14 cellular contexts compared by ENCODE assay signal in genomic region chr5:96081276-96081858, GRCh38.
DNase-seq lines count a peak whose midpoint lies in the region; TF ChIP-seq lines count a peak whose summit lies in the region.
"Had no signal": no experiment of that assay in that cellular context is flagged by ENCODE, and none has a peak within 500 bp of the region (broad histone marks: within the 10 kb centered on the region; RNA-seq: fewer than 3 reads in every experiment).

No MANE protein-coding gene starts in this region.

- peak overlapping the region; percentile 87 for H3K27ac Mint-ChIP-seq in HFFc6
- H3K27ac Mint-ChIP-seq in activated T-helper 2 cell treated with anti-CD3 and anti-CD28 coated beads, Interferon-gamma antibody, Interleukin-2, Interleukin-4, amounts not matched to agents 10 μg/mL and 5 μg/mL and 100 μg/mL, durations not matched to agents 14 hours and 24 hours and 36 hours = peak overlapping the region; percentile 54
- no peak overlapping the region for H3K27ac Mint-ChIP-seq in activated T-helper 1 cell treated with anti-CD3 and anti-CD28 coated beads, Interleukin-12 subunit alpha, Interleukin-12 subunit beta, Interleukin-2, Interleukin-4 antibody, amounts not matched to agents 30 ng/mL and 10 ng/mL and 1 ng/mL, durations not matched to agents 14 hours and 24 hours and 36 hours
- H3K27ac Mint-ChIP-seq: activated CD8-positive, alpha-beta memory T cell treated with anti-CD3 and anti-CD28 coated beads, Interleukin-2, amount 10 ng/mL, durations not matched to agents 7 days and 5 days; stimulated activated memory B cell treated with anti-CD40 and anti-IgM and Interleukin-4, amounts not matched to agents 10 μg/mL and 1 μg/mL and 100 μg/mL, for 72 hours had no signal

- intact Hi-C loops in activated T-helper 2 cell treated with anti-CD3 and anti-CD28 coated beads, Interferon-gamma antibody, Interleukin-2, Interleukin-4, amounts not matched to agents 10 μg/mL and 5 μg/mL and 100 μg/mL, durations not matched to agents 14 hours and 24 hours and 36 hours (cut with micrococcal nuclease) = no loop called here
- intact Hi-C loops in activated T-helper 1 cell treated with anti-CD3 and anti-CD28 coated beads, Interleukin-12 subunit alpha, Interleukin-12 subunit beta, Interleukin-2, Interleukin-4 antibody, amounts not matched to agents 30 ng/mL and 10 ng/mL and 1 ng/mL, durations not matched to agents 14 hours and 24 hours and 36 hours (cut with micrococcal nuclease) = no loop called here

- no peaks in the 10 kb centered on the region; the same call in 1 of the 2 replicates for H3K27me3 Mint-ChIP-seq in HFFc6 (ENCODE audit: insufficient read depth)
- no peaks in the 10 kb centered on the region for H3K27me3 Mint-ChIP-seq in activated T-helper 2 cell treated with anti-CD3 and anti-CD28 coated beads, Interferon-gamma antibody, Interleukin-2, Interleukin-4, amounts not matched to agents 10 μg/mL and 5 μg/mL and 100 μg/mL, durations not matched to agents 14 hours and 24 hours and 36 hours (ENCODE audit: low read depth)
- no peaks in the 10 kb centered on the region for H3K27me3 Mint-ChIP-seq in activated T-helper 1 cell treated with anti-CD3 and anti-CD28 coated beads, Interleukin-12 subunit alpha, Interleukin-12 subunit beta, Interleukin-2, Interleukin-4 antibody, amounts not matched to agents 30 ng/mL and 10 ng/mL and 1 ng/mL, durations not matched to agents 14 hours and 24 hours and 36 hours (ENCODE audit: insufficient read depth)
- H3K27me3 Mint-ChIP-seq: activated CD8-positive, alpha-beta memory T cell treated with anti-CD3 and anti-CD28 coated beads, Interleukin-2, amount 10 ng/mL, durations not matched to agents 7 days and 5 days had no signal

- H3K4me3 Mint-ChIP-seq in HFFc6 = no peak overlapping the region; the same call in 1 of the 2 replicates
- H3K4me3 Mint-ChIP-seq in activated T-helper 2 cell treated with anti-CD3 and anti-CD28 coated beads, Interferon-gamma antibody, Interleukin-2, Interleukin-4, amounts not matched to agents 10 μg/mL and 5 μg/mL and 100 μg/mL, durations not matched to agents 14 hours and 24 hours and 36 hours (ENCODE audit: low read depth) = no peak overlapping the region
- H3K4me3 Mint-ChIP-seq in activated T-helper 1 cell treated with anti-CD3 and anti-CD28 coated beads, Interleukin-12 subunit alpha, Interleukin-12 subunit beta, Interleukin-2, Interleukin-4 antibody, amounts not matched to agents 30 ng/mL and 10 ng/mL and 1 ng/mL, durations not matched to agents 14 hours and 24 hours and 36 hours = no peak overlapping the region
- H3K4me3 Mint-ChIP-seq: activated CD8-positive, alpha-beta memory T cell treated with anti-CD3 and anti-CD28 coated beads, Interleukin-2, amount 10 ng/mL, durations not matched to agents 7 days and 5 days; stimulated activated memory B cell treated with anti-CD40 and anti-IgM and Interleukin-4, amounts not matched to agents 10 μg/mL and 1 μg/mL and 100 μg/mL, for 72 hours had no signal

- peaks cover 82% of the 10 kb centered on the region for H3K4me1 Mint-ChIP-seq in HFFc6 (ENCODE audit: low read depth)
- H3K4me1 Mint-ChIP-seq in activated T-helper 2 cell treated with anti-CD3 and anti-CD28 coated beads, Interferon-gamma antibody, Interleukin-2, Interleukin-4, amounts not matched to agents 10 μg/mL and 5 μg/mL and 100 μg/mL, durations not matched to agents 14 hours and 24 hours and 36 hours (ENCODE audit: low read depth) = peaks cover 53% of the 10 kb centered on the region
- peaks cover 49% of the 10 kb centered on the region for H3K4me1 Mint-ChIP-seq in activated T-helper 1 cell treated with anti-CD3 and anti-CD28 coated beads, Interleukin-12 subunit alpha, Interleukin-12 subunit beta, Interleukin-2, Interleukin-4 antibody, amounts not matched to agents 30 ng/mL and 10 ng/mL and 1 ng/mL, durations not matched to agents 14 hours and 24 hours and 36 hours (ENCODE audit: low read depth)
- H3K4me1 Mint-ChIP-seq: stimulated activated memory B cell treated with anti-CD40 and anti-IgM and Interleukin-4, amounts not matched to agents 10 μg/mL and 1 μg/mL and 100 μg/mL, for 72 hours had no signal

- TF ChIP-seq CTCF in HFFc6 (IDR thresholded peaks at IDR 0.05) (no peak), fibroblast of villous mesenchyme (IDR thresholded peaks at IDR 0.05; ENCODE audit: insufficient read depth, low read depth, low read length) (no peak)

- H3K4me3 ChIP-seq in fibroblast of villous mesenchyme (ENCODE audit: low read depth, low read length) = no peak overlapping the region
- H3K4me3 ChIP-seq: heart left ventricle had no signal

- peak; percentile 18 for DNase-seq in CMK (ENCODE audit: low read depth)
- DNase-seq in HFFc6 = no peak
- DNase-seq in activated T-helper 2 cell treated with anti-CD3 and anti-CD28 coated beads, Interferon-gamma antibody, Interleukin-2, Interleukin-4, amounts not matched to agents 10 μg/mL and 5 μg/mL and 100 μg/mL, durations not matched to agents 14 hours and 24 hours and 36 hours (ENCODE audit: low spot score) = no peak
- DNase-seq in fibroblast of villous mesenchyme (ENCODE audit: low read depth) = peak; percentile 39
- DNase-seq in epidermal melanocyte (ENCODE audit: insufficient read length, low spot score) = no peak
- DNase-seq in activated T-helper 1 cell treated with anti-CD3 and anti-CD28 coated beads, Interleukin-12 subunit alpha, Interleukin-12 subunit beta, Interleukin-2, Interleukin-4 antibody, amounts not matched to agents 30 ng/mL and 10 ng/mL and 1 ng/mL, durations not matched to agents 14 hours and 24 hours and 36 hours (ENCODE audit: low spot score) = no peak
- DNase-seq in NCI-H2081 treated with DMSO at 0.1 percent for 48 hours (lab: John Stamatoyannopoulos, UW) = no peak
- DNase-seq in NCI-H1048 (lab: John Stamatoyannopoulos, UW) = no peak
- DNase-seq: activated CD8-positive, alpha-beta memory T cell treated with anti-CD3 and anti-CD28 coated beads, Interleukin-2, amount 10 ng/mL, durations not matched to agents 7 days and 5 days; heart left ventricle; midbrain; NCI-H1092 treated with DMSO at 0.1 percent for 48 hours; occipital lobe had no signal

- no peaks in the 10 kb centered on the region for H3K9me3 Mint-ChIP-seq in HFFc6
- H3K9me3 Mint-ChIP-seq in activated T-helper 2 cell treated with anti-CD3 and anti-CD28 coated beads, Interferon-gamma antibody, Interleukin-2, Interleukin-4, amounts not matched to agents 10 μg/mL and 5 μg/mL and 100 μg/mL, durations not matched to agents 14 hours and 24 hours and 36 hours = peaks cover 3% of the 10 kb centered on the region
- H3K9me3 Mint-ChIP-seq in activated T-helper 1 cell treated with anti-CD3 and anti-CD28 coated beads, Interleukin-12 subunit alpha, Interleukin-12 subunit beta, Interleukin-2, Interleukin-4 antibody, amounts not matched to agents 30 ng/mL and 10 ng/mL and 1 ng/mL, durations not matched to agents 14 hours and 24 hours and 36 hours = no peaks in the 10 kb centered on the region
- H3K9me3 Mint-ChIP-seq: stimulated activated memory B cell treated with anti-CD40 and anti-IgM and Interleukin-4, amounts not matched to agents 10 μg/mL and 1 μg/mL and 100 μg/mL, for 72 hours had no signal

- peaks cover 23% of the 10 kb centered on the region for H3K36me3 Mint-ChIP-seq in HFFc6 (ENCODE audit: low read depth)
- peaks cover 5% of the 10 kb centered on the region for H3K36me3 Mint-ChIP-seq in activated T-helper 2 cell treated with anti-CD3 and anti-CD28 coated beads, Interferon-gamma antibody, Interleukin-2, Interleukin-4, amounts not matched to agents 10 μg/mL and 5 μg/mL and 100 μg/mL, durations not matched to agents 14 hours and 24 hours and 36 hours (ENCODE audit: low read depth)
- H3K36me3 Mint-ChIP-seq in activated T-helper 1 cell treated with anti-CD3 and anti-CD28 coated beads, Interleukin-12 subunit alpha, Interleukin-12 subunit beta, Interleukin-2, Interleukin-4 antibody, amounts not matched to agents 30 ng/mL and 10 ng/mL and 1 ng/mL, durations not matched to agents 14 hours and 24 hours and 36 hours (ENCODE audit: low read depth) = peaks cover 4% of the 10 kb centered on the region
- H3K36me3 Mint-ChIP-seq: stimulated activated memory B cell treated with anti-CD40 and anti-IgM and Interleukin-4, amounts not matched to agents 10 μg/mL and 1 μg/mL and 100 μg/mL, for 72 hours had no signal

Comparison
In these comparisons a context has a peak if more than half of its experiments do, and no peak if none do; other contexts are left out.
1. DNase-seq: peak in CMK (single experiment) and fibroblast of villous mesenchyme (single experiment); none in HFFc6 (single experiment), activated T-helper 2 cell treated with anti-CD3 and anti-CD28 coated beads, Interferon-gamma antibody, Interleukin-2, Interleukin-4, amounts not matched to agents 10 μg/mL and 5 μg/mL and 100 μg/mL, durations not matched to agents 14 hours and 24 hours and 36 hours (single experiment), epidermal melanocyte (single experiment), activated T-helper 1 cell treated with anti-CD3 and anti-CD28 coated beads, Interleukin-12 subunit alpha, Interleukin-12 subunit beta, Interleukin-2, Interleukin-4 antibody, amounts not matched to agents 30 ng/mL and 10 ng/mL and 1 ng/mL, durations not matched to agents 14 hours and 24 hours and 36 hours (single experiment), NCI-H2081 treated with DMSO at 0.1 percent for 48 hours (single experiment) and NCI-H1048 (single experiment).